Comparison of ENCODE assay signal across 15 cellular contexts in the genomic region with DNA sequence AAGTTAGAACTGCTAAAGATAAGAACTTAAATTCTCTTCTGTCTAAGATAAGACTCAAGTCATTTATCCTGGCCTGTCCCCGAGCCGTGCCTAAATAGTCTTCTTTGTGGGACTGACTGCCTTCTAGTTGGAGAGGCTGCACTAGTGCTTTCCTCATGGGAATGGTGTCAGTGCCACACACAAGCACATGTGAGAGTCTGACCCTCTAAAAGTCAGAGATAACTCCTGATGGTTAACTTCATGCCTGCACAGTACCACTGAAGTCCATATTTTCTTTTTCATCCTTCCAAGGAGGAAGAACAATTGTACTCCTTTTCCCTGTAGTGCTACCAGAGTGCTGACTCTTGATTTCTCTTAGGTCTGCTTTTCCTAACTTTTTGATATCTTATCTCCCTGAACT.
A peak's percentile ranks its signal among the peaks of the same experiment; 100 is the strongest.
DNase-seq lines count a peak whose midpoint lies in the region; ATAC-seq and TF ChIP-seq lines count a peak whose summit lies in the region.
"Had no signal": no experiment of that assay in that cellular context is flagged by ENCODE, and none has a peak within 500 bp of the region (broad histone marks: within the 10 kb centered on the region; RNA-seq: fewer than 3 reads in every experiment).

No MANE protein-coding gene starts in this region.

- no peak overlapping the region for H3K4me3 Mint-ChIP-seq in nephron progenitor cell
- H3K4me3 Mint-ChIP-seq: CD4-positive, CD25-positive, alpha-beta regulatory T cell; CD8-positive, alpha-beta T cell had no signal

- H4K20me1 ChIP-seq in Karpas-422 (ENCODE audit: insufficient read depth, low read depth, low read length) = no peaks in the 10 kb centered on the region

- H3K4me1 Mint-ChIP-seq in nephron progenitor cell = no peaks in the 10 kb centered on the region

- no peaks in the 10 kb centered on the region for H3K9me2 ChIP-seq in Karpas-422 (replicated peaks; ENCODE audit: insufficient read depth, low read length)

- H3K4me3 ChIP-seq in Karpas-422 (ENCODE audit: low read length) (no peak overlapping the region), transverse colon (no peak overlapping the region)
- H3K4me3 ChIP-seq: GM23248 had no signal

- 73 to 85% methylated on average over 2 of the region's 2 CpGs for WGBS in transverse colon (ENCODE audit: low coverage in 1 of 2), 2 donors

- H3K27me3 ChIP-seq in Karpas-422 (ENCODE audit: low read length) (no peaks in the 10 kb centered on the region), transverse colon (no peaks in the 10 kb centered on the region)

- no peak for TF ChIP-seq POLR2A in transverse colon (IDR thresholded peaks at IDR 0.05)

- no peaks in the 10 kb centered on the region for H3K79me2 ChIP-seq in Karpas-422 (ENCODE audit: low read length)

- peaks cover 4% of the 10 kb centered on the region for H3K9me3 Mint-ChIP-seq in nephron progenitor cell
- H3K9me3 Mint-ChIP-seq: CD4-positive, CD25-positive, alpha-beta regulatory T cell; CD8-positive, alpha-beta T cell had no signal

- peak overlapping the region; percentile 1; the same call in 1 of the 2 replicates for H2AFZ ChIP-seq in Karpas-422 (ENCODE audit: low read length)
- H2AFZ ChIP-seq: GM23248 had no signal

- TF ChIP-seq CTCF in nephron progenitor cell (IDR thresholded peaks at IDR 0.05) = no peak
- no peak for TF ChIP-seq CTCF in transverse colon (IDR thresholded peaks at IDR 0.05)

- DNase-seq in Karpas-422 (no peak), OCI-M1 (lab: John Stamatoyannopoulos, UW) (peak; percentile 62), left colon (no peak), nephron progenitor cell (no peak), transverse colon (no peak), anterior cingulate cortex (lab: John Stamatoyannopoulos, UW) (no peak)
- DNase-seq: CD4-positive, CD25-positive, alpha-beta regulatory T cell; CD8-positive, alpha-beta T cell; DMS153; DND-41; GM23248; H7; HCEC 1CT had no signal

- intact Hi-C loops in left colon (cut with DNase I, micrococcal nuclease) = no loop called here
- intact Hi-C loops in transverse colon (cut with DNase I; ENCODE audit: low total_unique reads) = no loop called here

- peaks cover 14% of the 10 kb centered on the region for H3K27me3 Mint-ChIP-seq in nephron progenitor cell (ENCODE audit: low read depth, poor library complexity)

- no peaks in the 10 kb centered on the region for H3K36me3 Mint-ChIP-seq in nephron progenitor cell (ENCODE audit: low read depth)
- H3K36me3 Mint-ChIP-seq: CD4-positive, CD25-positive, alpha-beta regulatory T cell; CD8-positive, alpha-beta T cell had no signal

- H3K27ac ChIP-seq in Karpas-422 (ENCODE audit: low read length) = peak overlapping the region; percentile 89
- no peak overlapping the region for H3K27ac ChIP-seq in transverse colon
- H3K27ac ChIP-seq: C4-2B, GM23248 had no signal

- H3K36me3 ChIP-seq in Karpas-422 (ENCODE audit: insufficient read depth, low read length) (peaks cover 4% of the 10 kb centered on the region; the same call in 1 of the 2 replicates), transverse colon (no peaks in the 10 kb centered on the region)

- H3K9me3 ChIP-seq in Karpas-422 (ENCODE audit: low read length) (no peaks in the 10 kb centered on the region), transverse colon (no peaks in the 10 kb centered on the region)
- H3K9me3 ChIP-seq: Caco-2 had no signal

- peak; percentile 15 for ATAC-seq in left colon
- ATAC-seq: CD8-positive, alpha-beta T cell had no signal

- no peak overlapping the region for H3K4me2 ChIP-seq in Karpas-422 (ENCODE audit: low read depth, low read length, poor library complexity, severe bottlenecking)

- peak overlapping the region; percentile 90 for H3K27ac Mint-ChIP-seq in nephron progenitor cell
- H3K27ac Mint-ChIP-seq: CD4-positive, CD25-positive, alpha-beta regulatory T cell; CD8-positive, alpha-beta T cell had no signal

- H3K9ac ChIP-seq in Karpas-422 (ENCODE audit: low read length) = peak overlapping the region; percentile 17; the same call in 1 of the 2 replicates
- H3K9ac ChIP-seq: GM23248 had no signal

- in situ Hi-C loops in transverse colon (cut with MboI; ENCODE audit: low pct_ligation_motif_present in 1 of 4, low pct_unique_long_range_greater_than_20kb in 1 of 4, low sequenced_read_pairs in 3 of 4) = no loop called here

- no peak for TF ChIP-seq EP300 in transverse colon (IDR thresholded peaks at IDR 0.05; ENCODE audit: low read depth)

- H3K4me1 ChIP-seq in Karpas-422 (ENCODE audit: low read length) (peaks cover 51% of the 10 kb centered on the region), transverse colon (peaks cover 0 to 10% (median 7%) of the 10 kb centered on the region in 4 donors)
